ENCODE assay signal across 1 cellular context in the genomic region with DNA sequence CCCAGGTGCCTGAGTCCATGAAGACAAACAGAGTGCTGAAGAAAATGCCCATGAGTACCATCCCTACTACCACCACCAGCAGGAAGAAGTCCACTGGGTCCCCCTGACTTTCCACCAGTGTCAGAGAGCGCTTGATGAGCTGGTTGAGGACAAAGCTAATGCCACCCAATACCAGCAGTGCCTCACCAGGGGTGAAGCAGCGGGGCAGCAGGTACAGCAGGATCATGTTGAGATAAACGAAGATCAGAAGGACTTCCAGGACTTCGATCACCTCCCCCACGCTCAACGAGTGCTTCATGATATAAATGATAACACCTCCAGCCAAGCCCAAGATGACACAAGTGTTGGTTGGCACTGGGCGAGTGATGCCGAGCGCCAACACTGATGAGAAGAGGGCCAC.
TF ChIP-seq lines count a peak whose summit lies in the region.

No MANE protein-coding gene starts in this region.

TF ChIP-seq in HepG2, 621 proteins besides CTCF, POLR2A, EP300 and RAD21:
- TF ChIP-seq ZSCAN20 (CRISPR knock-in tag; IDR thresholded peaks at IDR 0.05; ENCODE audit: borderline replicate concordance): no peak
- TF ChIP-seq TBX3 (IDR thresholded peaks at IDR 0.05; ENCODE audit: borderline replicate concordance): no peak
- TF ChIP-seq, protein P1, sequence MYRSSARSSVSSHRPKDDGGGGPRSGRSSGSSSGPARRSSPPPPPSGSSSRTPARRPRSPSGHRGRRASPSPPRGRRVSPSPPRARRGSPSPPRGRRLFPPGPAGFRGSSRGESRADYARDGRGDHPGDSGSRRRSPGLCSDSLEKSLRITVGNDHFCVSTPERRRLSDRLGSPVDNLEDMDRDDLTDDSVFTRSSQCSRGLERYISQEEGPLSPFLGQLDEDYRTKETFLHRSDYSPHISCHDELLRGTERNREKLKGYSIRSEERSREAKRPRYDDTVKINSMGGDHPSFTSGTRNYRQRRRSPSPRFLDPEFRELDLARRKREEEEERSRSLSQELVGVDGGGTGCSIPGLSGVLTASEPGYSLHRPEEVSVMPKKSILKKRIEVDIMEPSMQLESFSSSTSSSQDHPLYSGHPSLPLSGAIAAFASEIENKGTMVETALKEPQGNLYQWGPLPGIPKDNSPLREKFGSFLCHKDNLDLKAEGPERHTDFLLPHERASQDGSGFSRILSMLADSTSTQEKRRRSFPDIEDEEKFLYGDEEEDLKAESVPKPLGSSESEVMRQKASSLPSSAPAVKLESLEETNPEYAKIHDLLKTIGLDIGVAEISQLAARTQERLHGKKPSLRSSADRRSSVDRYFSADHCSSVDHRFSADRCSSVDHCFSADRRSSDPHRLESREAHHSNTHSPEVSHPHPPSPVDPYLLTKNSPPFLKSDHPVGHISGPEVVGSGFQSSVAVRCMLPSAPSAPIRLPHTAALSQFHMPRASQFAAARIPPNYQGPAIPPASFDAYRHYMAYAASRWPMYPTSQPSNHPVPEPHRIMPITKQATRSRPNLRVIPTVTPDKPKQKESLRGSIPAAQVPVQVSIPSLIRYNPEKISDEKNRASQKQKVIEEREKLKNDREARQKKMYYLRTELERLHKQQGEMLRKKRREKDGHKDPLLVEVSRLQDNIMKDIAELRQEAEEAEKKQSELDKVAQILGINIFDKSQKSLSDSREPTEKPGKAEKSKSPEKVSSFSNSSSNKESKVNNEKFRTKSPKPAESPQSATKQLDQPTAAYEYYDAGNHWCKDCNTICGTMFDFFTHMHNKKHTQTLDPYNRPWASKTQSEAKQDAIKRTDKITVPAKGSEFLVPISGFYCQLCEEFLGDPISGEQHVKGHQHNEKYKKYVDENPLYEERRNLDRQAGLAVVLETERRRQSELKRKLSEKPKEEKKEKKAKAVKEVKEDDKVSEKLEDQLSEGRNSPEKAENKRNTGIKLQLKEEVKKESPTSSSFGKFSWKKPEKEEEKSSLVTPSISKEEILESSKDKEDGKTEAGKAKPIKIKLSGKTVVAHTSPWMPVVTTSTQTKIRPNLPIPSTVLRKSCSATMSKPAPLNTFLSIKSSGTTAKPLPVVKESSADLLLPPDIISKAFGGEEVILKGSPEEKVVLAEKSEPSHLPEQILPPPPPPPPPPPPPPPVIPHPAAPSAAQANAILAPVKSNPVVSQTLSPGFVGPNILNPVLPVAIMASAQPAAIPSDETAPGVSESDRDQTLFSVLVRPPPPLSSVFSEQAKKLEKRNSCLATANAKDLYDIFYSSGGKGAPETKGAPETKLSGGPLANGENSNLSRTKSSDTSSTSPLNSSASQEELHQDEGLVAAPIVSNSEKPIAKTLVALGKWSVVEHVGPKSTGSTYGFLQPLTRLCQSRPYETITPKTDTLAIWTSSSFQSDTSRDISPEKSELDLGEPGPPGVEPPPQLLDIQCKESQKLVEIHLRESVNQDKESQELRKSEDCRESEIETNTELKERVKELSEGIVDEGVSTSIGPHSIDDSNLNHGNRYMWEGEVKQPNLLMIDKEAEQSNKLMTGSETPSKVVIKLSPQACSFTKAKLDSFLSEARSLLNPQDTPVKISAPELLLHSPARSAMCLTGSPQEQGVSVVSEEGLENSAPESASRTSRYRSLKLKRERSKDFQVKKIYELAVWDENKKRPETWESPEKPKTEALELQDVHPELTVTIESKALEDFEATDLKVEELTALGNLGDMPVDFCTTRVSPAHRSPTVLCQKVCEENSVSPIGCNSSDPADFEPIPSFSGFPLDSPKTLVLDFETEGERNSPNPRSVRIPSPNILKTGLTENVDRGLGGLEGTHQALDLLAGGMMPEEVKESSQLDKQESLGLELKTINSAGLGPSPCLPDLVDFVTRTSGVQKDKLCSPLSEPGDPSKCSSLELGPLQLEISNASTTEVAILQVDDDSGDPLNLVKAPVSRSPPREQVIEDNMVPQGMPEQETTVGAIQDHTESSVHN (CRISPR knock-in tag; IDR thresholded peaks at IDR 0.05): no peak
- TF ChIP-seq, protein P2, sequence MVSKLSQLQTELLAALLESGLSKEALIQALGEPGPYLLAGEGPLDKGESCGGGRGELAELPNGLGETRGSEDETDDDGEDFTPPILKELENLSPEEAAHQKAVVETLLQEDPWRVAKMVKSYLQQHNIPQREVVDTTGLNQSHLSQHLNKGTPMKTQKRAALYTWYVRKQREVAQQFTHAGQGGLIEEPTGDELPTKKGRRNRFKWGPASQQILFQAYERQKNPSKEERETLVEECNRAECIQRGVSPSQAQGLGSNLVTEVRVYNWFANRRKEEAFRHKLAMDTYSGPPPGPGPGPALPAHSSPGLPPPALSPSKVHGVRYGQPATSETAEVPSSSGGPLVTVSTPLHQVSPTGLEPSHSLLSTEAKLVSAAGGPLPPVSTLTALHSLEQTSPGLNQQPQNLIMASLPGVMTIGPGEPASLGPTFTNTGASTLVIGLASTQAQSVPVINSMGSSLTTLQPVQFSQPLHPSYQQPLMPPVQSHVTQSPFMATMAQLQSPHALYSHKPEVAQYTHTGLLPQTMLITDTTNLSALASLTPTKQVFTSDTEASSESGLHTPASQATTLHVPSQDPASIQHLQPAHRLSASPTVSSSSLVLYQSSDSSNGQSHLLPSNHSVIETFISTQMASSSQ (IDR thresholded peaks at IDR 0.05; ENCODE audit: low read depth): no peak
- TF ChIP-seq, protein P2 (CRISPR knock-in tag; IDR thresholded peaks at IDR 0.05; ENCODE audit: borderline replicate concordance): no peak
- peak; percentile 86; the same call in 1 of the 2 replicates for TF ChIP-seq ZNF329 (CRISPR knock-in tag; IDR thresholded peaks at IDR 0.05; ENCODE audit: low read depth)
- TF ChIP-seq HNRNPL (IDR thresholded peaks at IDR 0.05; ENCODE audit: low read depth, low read length): no peak
- no peak for TF ChIP-seq CCDC6 (CRISPR knock-in tag; IDR thresholded peaks at IDR 0.05)
- TF ChIP-seq, protein P3, sequence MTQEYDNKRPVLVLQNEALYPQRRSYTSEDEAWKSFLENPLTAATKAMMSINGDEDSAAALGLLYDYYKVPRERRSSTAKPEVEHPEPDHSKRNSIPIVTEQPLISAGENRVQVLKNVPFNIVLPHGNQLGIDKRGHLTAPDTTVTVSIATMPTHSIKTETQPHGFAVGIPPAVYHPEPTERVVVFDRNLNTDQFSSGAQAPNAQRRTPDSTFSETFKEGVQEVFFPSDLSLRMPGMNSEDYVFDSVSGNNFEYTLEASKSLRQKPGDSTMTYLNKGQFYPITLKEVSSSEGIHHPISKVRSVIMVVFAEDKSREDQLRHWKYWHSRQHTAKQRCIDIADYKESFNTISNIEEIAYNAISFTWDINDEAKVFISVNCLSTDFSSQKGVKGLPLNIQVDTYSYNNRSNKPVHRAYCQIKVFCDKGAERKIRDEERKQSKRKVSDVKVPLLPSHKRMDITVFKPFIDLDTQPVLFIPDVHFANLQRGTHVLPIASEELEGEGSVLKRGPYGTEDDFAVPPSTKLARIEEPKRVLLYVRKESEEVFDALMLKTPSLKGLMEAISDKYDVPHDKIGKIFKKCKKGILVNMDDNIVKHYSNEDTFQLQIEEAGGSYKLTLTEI (CRISPR knock-in tag; conservative IDR thresholded peaks at IDR 0.05): no peak
